Comparison of ENCODE assay signal across 11 cellular contexts in genomic region chr6:36604090-36605060, GRCh38. TPM values are rescaled to one million over a fixed set of nuclear protein-coding genes. Genes with fewer than 3 reads are reported as not detected.
A peak's percentile ranks its signal among the peaks of the same experiment; 100 is the strongest.
DNase-seq lines count a peak whose midpoint lies in the region; TF ChIP-seq lines count a peak whose summit lies in the region.
"Had no signal": no experiment of that assay in that cellular context is flagged by ENCODE, and none has a peak within 500 bp of the region (broad histone marks: within the 10 kb centered on the region; RNA-seq: fewer than 3 reads in every experiment).

No MANE protein-coding gene starts in this region.

- CTCF ChIA-PET in Calu3 (lab: Charles Lee) = interaction anchor here (1.2 kb wide), 1 partner anchor 11 kb away, joined by 4 read pairs; no protein-coding TSS in a partner anchor
- CTCF ChIA-PET in PC-9 (lab: Charles Lee) = no interaction called here

- peak overlapping the region; percentile 52 for H3K27ac Mint-ChIP-seq in Calu3 (ENCODE audit: unreplicated experiment)

- H3K4me3 Mint-ChIP-seq in Calu3 (ENCODE audit: low read depth, unreplicated experiment) = no peak overlapping the region

- H3K36me3 Mint-ChIP-seq in Calu3 (ENCODE audit: insufficient read depth, unreplicated experiment) = peaks cover 100% of the 10 kb centered on the region

- H3F3A ChIP-seq in PC-9 (ENCODE audit: insufficient read depth, low read depth) = peaks cover 100% of the 10 kb centered on the region

- H3K79me2 ChIP-seq in PC-9 (ENCODE audit: low read depth) = peaks cover 67% of the 10 kb centered on the region

- H4K20me1 ChIP-seq in PC-9 (ENCODE audit: insufficient read depth) = peaks cover 96% of the 10 kb centered on the region

- no peak overlapping the region for H3K4me2 ChIP-seq in PC-9

- POLR2A ChIA-PET in PC-9 (lab: Charles Lee; ENCODE audit: unreplicated experiment) = no interaction called here

- H3K4me3 ChIP-seq in PC-9 (no peak overlapping the region), coronary artery (no peak overlapping the region), neutrophil (ENCODE audit: low read depth in 1 of 2, low read length in 1 of 2) (no peak overlapping the region)

- H3K27ac ChIP-seq in PC-9 (peak overlapping the region; percentile 9; the same call in 1 of the 2 replicates), coronary artery (no peak overlapping the region), neutrophil (peak overlapping the region; percentile 26)

- H3K9me3 ChIP-seq in PC-9 (ENCODE audit: insufficient read depth, low read depth) = no peaks in the 10 kb centered on the region
- H3K9me3 ChIP-seq in neutrophil = no peaks in the 10 kb centered on the region

- H3K27me3 ChIP-seq in PC-9 (ENCODE audit: insufficient read depth, low read depth) (no peaks in the 10 kb centered on the region), neutrophil (no peaks in the 10 kb centered on the region)

- H3K4me1 ChIP-seq in PC-9 (replicated peaks; ENCODE audit: insufficient read depth) = peaks cover 27% of the 10 kb centered on the region
- H3K4me1 ChIP-seq in neutrophil (ENCODE audit: control insufficient read depth in 1 of 2, insufficient read depth in 1 of 2, low read depth in 1 of 2, low read length in 1 of 2) = peaks cover 13 to 15% of the 10 kb centered on the region in 2 experiments

- peaks cover 78% of the 10 kb centered on the region for H3K36me3 ChIP-seq in PC-9 (ENCODE audit: low read depth)
- peaks cover 96% of the 10 kb centered on the region for H3K36me3 ChIP-seq in neutrophil

- no peak for TF ChIP-seq CTCF in Calu3 (IDR thresholded peaks at IDR 0.05; ENCODE audit: unreplicated experiment)
- TF ChIP-seq CTCF in PC-9 (conservative IDR thresholded peaks at IDR 0.05) = no peak
- TF ChIP-seq CTCF in coronary artery (IDR thresholded peaks at IDR 0.05) = no peak
- TF ChIP-seq CTCF in neutrophil (IDR thresholded peaks at IDR 0.05) = no peak

- H2AFZ ChIP-seq in PC-9 = no peak overlapping the region

- BruUV-seq in Calu3 (replicated peaks; lab: Mats Ljungman, UMichigan) (no TSS peak), PC-9 (replicated peaks; lab: Mats Ljungman, UMichigan) (no TSS peak)

- H3K9me2 ChIP-seq in PC-9 (ENCODE audit: insufficient read depth) = no peaks in the 10 kb centered on the region

- no peaks in the 10 kb centered on the region for H3K27me3 Mint-ChIP-seq in Calu3 (ENCODE audit: unreplicated experiment)

- no peaks in the 10 kb centered on the region for H3K9me3 Mint-ChIP-seq in Calu3 (ENCODE audit: low read depth, unreplicated experiment)

- DNase-seq in Calu3 (no peak), PC-9 (no peak), coronary artery (ENCODE audit: low spot score) (peak; percentile 4), NCI-H2196 treated with DMSO at 0.1 percent for 48 hours (lab: John Stamatoyannopoulos, UW; ENCODE audit: unreplicated experiment) (no peak), A172 (ENCODE audit: low spot score) (no peak), NCI-H345 (lab: John Stamatoyannopoulos, UW) (no peak)
- DNase-seq: DMS53, NCI-H1048, NCI-H510A, SHP77 treated with DMSO at 0.1 percent for 48 hours had no signal

- intact Hi-C loops in Calu3 (cut with micrococcal nuclease; ENCODE audit: unreplicated experiment) (no loop called here), PC-9 (cut with micrococcal nuclease; ENCODE audit: unreplicated experiment) (no loop called here)

- H3K4me1 Mint-ChIP-seq in Calu3 (ENCODE audit: low read depth, unreplicated experiment) = peaks cover 19% of the 10 kb centered on the region

RNA-seq across cellular contexts. Expression of gene SRSF3, which starts 10.2 kb away (rescaled TPM):
- total RNA-seq in Calu3 (2022) (347 and 370 TPM in 2 replicates), PC-9 (2021) (278 and 282 TPM in 2 replicates)
- 238 and 255 TPM in 2 replicates for total RNA-seq in A172 (2014; rRNA removed; shearing (Covaris generic))

RNA-seq across cellular contexts. Expression of gene STK38, which starts 57.1 kb away (rescaled TPM):
- 63.0 and 70.3 TPM in 2 replicates for total RNA-seq in Calu3 (2022)
- total RNA-seq in PC-9 (2021) = 45.7 and 53.3 TPM in 2 replicates
- total RNA-seq in A172 (2014; rRNA removed; shearing (Covaris generic)) = 23.7 and 25.3 TPM in 2 replicates

Comparison
In these comparisons a context has a peak if more than half of its experiments do, and no peak if none do; other contexts are left out.
1. H3K27ac ChIP-seq: peak in PC-9 (single experiment) and neutrophil (single experiment); none in coronary artery (0 of 2).